In the genomic region with DNA sequence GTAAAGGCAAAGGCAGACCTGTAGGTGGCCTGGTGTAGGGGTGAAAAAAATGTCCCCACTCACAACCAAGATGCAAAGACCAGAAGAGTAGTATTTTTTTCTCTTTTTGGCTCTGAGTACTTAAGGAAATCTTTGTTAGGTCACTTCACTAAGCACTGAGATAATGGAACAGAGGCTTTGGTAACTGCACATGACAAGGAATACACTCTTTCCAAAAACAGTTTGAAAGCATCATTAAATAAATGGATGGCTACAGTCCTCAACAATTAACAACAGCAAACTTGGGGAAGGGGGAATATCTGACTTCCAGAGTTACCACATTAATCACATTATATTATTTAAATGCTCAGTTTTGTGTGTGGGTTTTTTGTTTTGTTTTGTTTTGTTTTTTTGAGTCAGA, we compare ENCODE assay signal across 12 cellular contexts. TPM values are rescaled to one million over a fixed set of nuclear protein-coding genes. Genes with fewer than 3 reads are reported as not detected.
"Had no signal": no experiment of that assay in that cellular context is flagged by ENCODE, and none has a peak within 500 bp of the region (broad histone marks: within the 10 kb centered on the region; RNA-seq: fewer than 3 reads in every experiment).

No MANE protein-coding gene starts in this region.

- H3K9me3 ChIP-seq: HAP-1 had no signal

- H2AFZ ChIP-seq: GM23248, GM23338 had no signal

- H3K4me1 ChIP-seq: HAP-1 had no signal

- H3K4me2 ChIP-seq: GM23338 had no signal

- H3K36me3 ChIP-seq: HAP-1 had no signal

- DNase-seq: GM23248, GOT3, H7, H9, HCEC 1CT, HFFc6 had no signal

- H3K9ac ChIP-seq: GM23248 had no signal

- H3K27ac ChIP-seq: GM23248 had no signal

- ATAC-seq: GM23338, HCT116 had no signal

- H3K4me3 ChIP-seq: GM23248, GM23338, HAP-1 had no signal

- FAIRE-seq: H1, H54 had no signal

RNA-seq across cellular contexts. Expression of a gene that starts 42.2 kb away (rescaled TPM):
- total RNA-seq: H4 had no signal
